In the genomic region with DNA sequence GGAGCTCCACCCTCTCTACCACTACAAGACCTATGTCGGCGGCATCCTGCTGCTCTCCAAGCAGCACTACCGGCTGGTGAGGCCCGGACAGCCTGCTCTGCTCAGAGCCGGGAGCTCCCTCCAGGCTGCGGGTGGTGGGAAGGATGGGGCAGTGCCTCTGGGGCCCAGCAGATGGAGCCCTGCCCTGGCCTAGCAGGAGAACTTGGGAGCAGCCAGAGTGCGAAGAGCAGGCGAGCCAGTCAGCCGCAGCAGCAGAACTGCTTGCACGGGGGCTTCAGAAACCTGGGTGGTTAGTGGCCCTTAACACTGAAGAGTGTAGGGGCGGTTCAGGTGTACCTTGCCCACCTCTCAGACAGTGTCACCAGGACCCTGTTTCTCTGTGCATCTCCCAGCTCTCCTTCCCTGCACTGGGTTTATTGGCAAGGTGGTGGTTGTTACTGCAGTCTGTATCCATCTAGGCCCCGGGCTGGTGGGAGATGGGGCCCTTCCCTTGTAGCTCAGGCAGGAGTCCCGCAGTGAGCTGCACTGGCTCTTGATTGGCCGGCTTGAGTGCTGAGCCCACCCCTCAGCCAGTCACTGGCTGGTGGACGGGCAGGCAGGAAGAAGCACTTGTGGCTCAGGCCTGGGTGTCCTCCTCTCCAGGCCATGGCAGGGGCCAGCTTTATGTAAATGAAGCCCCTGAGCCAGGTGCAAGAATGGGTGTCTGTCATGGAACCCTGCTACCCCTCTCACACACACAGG, we compare ENCODE assay signal across 1 cellular context.
TF ChIP-seq lines count a peak whose summit lies in the region.

No MANE protein-coding gene starts in this region.

TF ChIP-seq in HepG2, 621 proteins besides CTCF, POLR2A, EP300 and RAD21 (continues in another document):
- TF ChIP-seq SNAPC2 (CRISPR knock-in tag; IDR thresholded peaks at IDR 0.05) (no peak), ZNF510 (CRISPR knock-in tag; IDR thresholded peaks at IDR 0.05; ENCODE audit: low read depth) (no peak), ZNF234 (CRISPR knock-in tag; conservative IDR thresholded peaks at IDR 0.05) (no peak), GABPB1 (CRISPR knock-in tag; IDR thresholded peaks at IDR 0.05) (peak; percentile 46; the same call in 1 of the 2 replicates), RXRA (CRISPR knock-in tag; IDR thresholded peaks at IDR 0.05) (peak; percentile 36; the same call in 1 of the 2 replicates), GATAD2A (CRISPR knock-in tag; IDR thresholded peaks at IDR 0.05) (peak; percentile 49; the same call in 1 of the 2 replicates), MIER2 (CRISPR knock-in tag; IDR thresholded peaks at IDR 0.05) (peak; percentile 63; the same call in 1 of the 2 replicates), ZMYM3 (CRISPR knock-in tag; IDR thresholded peaks at IDR 0.05) (no peak), KDM5A (IDR thresholded peaks at IDR 0.05; ENCODE audit: borderline replicate concordance, low read length) (no peak), ZNF501 (CRISPR knock-in tag; IDR thresholded peaks at IDR 0.05) (peak; percentile 85), ZNF768 (CRISPR knock-in tag; IDR thresholded peaks at IDR 0.05) (peak; percentile 31; the same call in 1 of the 2 replicates), SP4 (CRISPR knock-in tag; IDR thresholded peaks at IDR 0.05) (peak; percentile 44; the same call in 1 of the 2 replicates), ZSCAN9 (CRISPR knock-in tag; IDR thresholded peaks at IDR 0.05; ENCODE audit: borderline replicate concordance) (no peak), KDM3A (CRISPR knock-in tag; IDR thresholded peaks at IDR 0.05; ENCODE audit: low read depth) (0 out of 2 replicates have a peak, but pooled peaks have one; percentile 47), XRCC5 (optimal IDR thresholded peaks at IDR 0.05; ENCODE audit: low read length) (peak; percentile 68), HNRNPLL (IDR thresholded peaks at IDR 0.05; ENCODE audit: low read depth, low read length, poor library complexity, severe bottlenecking) (peak; percentile 48), MAFF (IDR thresholded peaks at IDR 0.05; ENCODE audit: low read depth, low read length) (no peak), RFX1 (IDR thresholded peaks at IDR 0.05) (no peak), ZNF503 (CRISPR knock-in tag; IDR thresholded peaks at IDR 0.05) (no peak), PTBP1 (IDR thresholded peaks at IDR 0.05; ENCODE audit: low read depth, low read length, poor library complexity, severe bottlenecking) (no peak), HIVEP1 (CRISPR knock-in tag; IDR thresholded peaks at IDR 0.05) (no peak), ZNF331 (CRISPR knock-in tag; IDR thresholded peaks at IDR 0.05) (0 out of 2 replicates have a peak, but pooled peaks have one; percentile 28), FOXC1 (CRISPR knock-in tag; IDR thresholded peaks at IDR 0.05; ENCODE audit: borderline replicate concordance) (peak; percentile 37; the same call in 1 of the 2 replicates), NFE2 (CRISPR knock-in tag; IDR thresholded peaks at IDR 0.05) (no peak), ZNF275 (CRISPR knock-in tag; IDR thresholded peaks at IDR 0.05; ENCODE audit: borderline replicate concordance) (no peak), THAP11 (CRISPR knock-in tag; IDR thresholded peaks at IDR 0.05) (0 out of 2 replicates have a peak, but pooled peaks have one; percentile 36), ZFY (CRISPR knock-in tag; IDR thresholded peaks at IDR 0.05) (peak; percentile 58; the same call in 1 of the 2 replicates), NCOR1 (IDR thresholded peaks at IDR 0.05; ENCODE audit: borderline replicate concordance, low read length) (no peak), AGO2 (optimal IDR thresholded peaks at IDR 0.05; ENCODE audit: low read depth, low read length) (peak; percentile 21), PHB2 (IDR thresholded peaks at IDR 0.05; ENCODE audit: partially characterized antibody) (no peak), ZNF883 (CRISPR knock-in tag; IDR thresholded peaks at IDR 0.05; ENCODE audit: not compliant biosample characterization) (no peak), SOX13 (IDR thresholded peaks at IDR 0.05) (no peak), SOX13 (CRISPR knock-in tag; conservative IDR thresholded peaks at IDR 0.05 in 1 of 2, IDR thresholded peaks at IDR 0.05 in 1 of 2) (peak in 1 of 2 experiments; percentile 24; a peak in 1 of 4 replicates), TSC22D2 (CRISPR knock-in tag; IDR thresholded peaks at IDR 0.05; ENCODE audit: borderline replicate concordance) (no peak), ZMYM2 (CRISPR knock-in tag; IDR thresholded peaks at IDR 0.05) (no peak), ZBTB46 (CRISPR knock-in tag; IDR thresholded peaks at IDR 0.05; ENCODE audit: borderline replicate concordance) (no peak), IKZF5 (CRISPR knock-in tag; IDR thresholded peaks at IDR 0.05) (peak; percentile 70; the same call in 1 of the 2 replicates), KAT2B (IDR thresholded peaks at IDR 0.05; ENCODE audit: borderline replicate concordance, low read depth, low read length) (no peak), ZNF639 (CRISPR knock-in tag; conservative IDR thresholded peaks at IDR 0.05) (0 out of 2 replicates have a peak, but pooled peaks have one; percentile 34), FOXO1 (CRISPR knock-in tag; IDR thresholded peaks at IDR 0.05) (0 out of 2 replicates have a peak, but pooled peaks have one; percentile 17), NFIB (CRISPR knock-in tag; IDR thresholded peaks at IDR 0.05; ENCODE audit: borderline replicate concordance) (0 out of 2 replicates have a peak, but pooled peaks have one; percentile 26)
- TF ChIP-seq, protein P1, sequence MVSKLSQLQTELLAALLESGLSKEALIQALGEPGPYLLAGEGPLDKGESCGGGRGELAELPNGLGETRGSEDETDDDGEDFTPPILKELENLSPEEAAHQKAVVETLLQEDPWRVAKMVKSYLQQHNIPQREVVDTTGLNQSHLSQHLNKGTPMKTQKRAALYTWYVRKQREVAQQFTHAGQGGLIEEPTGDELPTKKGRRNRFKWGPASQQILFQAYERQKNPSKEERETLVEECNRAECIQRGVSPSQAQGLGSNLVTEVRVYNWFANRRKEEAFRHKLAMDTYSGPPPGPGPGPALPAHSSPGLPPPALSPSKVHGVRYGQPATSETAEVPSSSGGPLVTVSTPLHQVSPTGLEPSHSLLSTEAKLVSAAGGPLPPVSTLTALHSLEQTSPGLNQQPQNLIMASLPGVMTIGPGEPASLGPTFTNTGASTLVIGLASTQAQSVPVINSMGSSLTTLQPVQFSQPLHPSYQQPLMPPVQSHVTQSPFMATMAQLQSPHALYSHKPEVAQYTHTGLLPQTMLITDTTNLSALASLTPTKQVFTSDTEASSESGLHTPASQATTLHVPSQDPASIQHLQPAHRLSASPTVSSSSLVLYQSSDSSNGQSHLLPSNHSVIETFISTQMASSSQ (IDR thresholded peaks at IDR 0.05; ENCODE audit: low read depth): no peak
- TF ChIP-seq, protein P1 (CRISPR knock-in tag; IDR thresholded peaks at IDR 0.05; ENCODE audit: borderline replicate concordance): no peak
- TF ChIP-seq, protein P2, sequence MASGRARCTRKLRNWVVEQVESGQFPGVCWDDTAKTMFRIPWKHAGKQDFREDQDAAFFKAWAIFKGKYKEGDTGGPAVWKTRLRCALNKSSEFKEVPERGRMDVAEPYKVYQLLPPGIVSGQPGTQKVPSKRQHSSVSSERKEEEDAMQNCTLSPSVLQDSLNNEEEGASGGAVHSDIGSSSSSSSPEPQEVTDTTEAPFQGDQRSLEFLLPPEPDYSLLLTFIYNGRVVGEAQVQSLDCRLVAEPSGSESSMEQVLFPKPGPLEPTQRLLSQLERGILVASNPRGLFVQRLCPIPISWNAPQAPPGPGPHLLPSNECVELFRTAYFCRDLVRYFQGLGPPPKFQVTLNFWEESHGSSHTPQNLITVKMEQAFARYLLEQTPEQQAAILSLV (CRISPR knock-in tag; IDR thresholded peaks at IDR 0.05; ENCODE audit: borderline replicate concordance): no peak
- TF ChIP-seq, protein P3, sequence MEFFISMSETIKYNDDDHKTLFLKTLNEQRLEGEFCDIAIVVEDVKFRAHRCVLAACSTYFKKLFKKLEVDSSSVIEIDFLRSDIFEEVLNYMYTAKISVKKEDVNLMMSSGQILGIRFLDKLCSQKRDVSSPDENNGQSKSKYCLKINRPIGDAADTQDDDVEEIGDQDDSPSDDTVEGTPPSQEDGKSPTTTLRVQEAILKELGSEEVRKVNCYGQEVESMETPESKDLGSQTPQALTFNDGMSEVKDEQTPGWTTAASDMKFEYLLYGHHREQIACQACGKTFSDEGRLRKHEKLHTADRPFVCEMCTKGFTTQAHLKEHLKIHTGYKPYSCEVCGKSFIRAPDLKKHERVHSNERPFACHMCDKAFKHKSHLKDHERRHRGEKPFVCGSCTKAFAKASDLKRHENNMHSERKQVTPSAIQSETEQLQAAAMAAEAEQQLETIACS (CRISPR knock-in tag; IDR thresholded peaks at IDR 0.05): no peak
- TF ChIP-seq, protein P4, sequence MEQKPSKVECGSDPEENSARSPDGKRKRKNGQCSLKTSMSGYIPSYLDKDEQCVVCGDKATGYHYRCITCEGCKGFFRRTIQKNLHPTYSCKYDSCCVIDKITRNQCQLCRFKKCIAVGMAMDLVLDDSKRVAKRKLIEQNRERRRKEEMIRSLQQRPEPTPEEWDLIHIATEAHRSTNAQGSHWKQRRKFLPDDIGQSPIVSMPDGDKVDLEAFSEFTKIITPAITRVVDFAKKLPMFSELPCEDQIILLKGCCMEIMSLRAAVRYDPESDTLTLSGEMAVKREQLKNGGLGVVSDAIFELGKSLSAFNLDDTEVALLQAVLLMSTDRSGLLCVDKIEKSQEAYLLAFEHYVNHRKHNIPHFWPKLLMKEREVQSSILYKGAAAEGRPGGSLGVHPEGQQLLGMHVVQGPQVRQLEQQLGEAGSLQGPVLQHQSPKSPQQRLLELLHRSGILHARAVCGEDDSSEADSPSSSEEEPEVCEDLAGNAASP (CRISPR knock-in tag; IDR thresholded peaks at IDR 0.05; ENCODE audit: borderline replicate concordance): 0 out of 2 replicates have a peak, but pooled peaks have one; percentile 17
